In genomic region chr16:24568392-24568791, GRCh38 we compare ENCODE assay signal across 10 cellular contexts. TPM values are rescaled to one million over a fixed set of nuclear protein-coding genes. Genes with fewer than 3 reads are reported as not detected.
DNase-seq lines count a peak whose midpoint lies in the region; TF ChIP-seq lines count a peak whose summit lies in the region.
"Had no signal": no experiment of that assay in that cellular context is flagged by ENCODE, and none has a peak within 500 bp of the region (broad histone marks: within the 10 kb centered on the region; RNA-seq: fewer than 3 reads in every experiment).

No MANE protein-coding gene starts in this region.

- no peak overlapping the region for H2BK12ac ChIP-seq in trophoblast cell (ENCODE audit: low read length)

- no peak overlapping the region for H2AFZ ChIP-seq in neural cell (ENCODE audit: low read depth, low read length)
- H2AFZ ChIP-seq in trophoblast cell (ENCODE audit: insufficient read depth, low read length, poor library complexity), result no peak overlapping the region

- no peaks in the 10 kb centered on the region for H3K9me2 ChIP-seq in neural cell (ENCODE audit: insufficient read depth, low read length)

- H3K27ac ChIP-seq in neural cell (ENCODE audit: low read length) (no peak overlapping the region), trophoblast cell (ENCODE audit: low read depth, low read length) (no peak overlapping the region)
- H3K27ac ChIP-seq: upper lobe of left lung had no signal

- H3K9ac ChIP-seq in neural cell (ENCODE audit: low read length), result no peak overlapping the region
- H3K9ac ChIP-seq in trophoblast cell (ENCODE audit: low read length), result no peak overlapping the region

- H3K14ac ChIP-seq in trophoblast cell (ENCODE audit: low read length), result no peak overlapping the region

- TF ChIP-seq CTCF in cardiac fibroblast (IDR thresholded peaks at IDR 0.05; ENCODE audit: low read depth, low read length), result peak; percentile 21
- TF ChIP-seq CTCF in neural cell (IDR thresholded peaks at IDR 0.05; ENCODE audit: poor library complexity, severe bottlenecking), result peak; percentile 66

- H4K12ac ChIP-seq in trophoblast cell (ENCODE audit: low read depth, low read length), result no peak overlapping the region

- H3K23ac ChIP-seq in trophoblast cell (ENCODE audit: low read length), result no peak overlapping the region

- no peak overlapping the region for H2AK5ac ChIP-seq in trophoblast cell (ENCODE audit: low read length)

- H3K27me3 ChIP-seq in neural cell (ENCODE audit: insufficient read depth, low read depth, low read length), result no peaks in the 10 kb centered on the region
- no peaks in the 10 kb centered on the region for H3K27me3 ChIP-seq in trophoblast cell (ENCODE audit: insufficient read depth, low read length)
- H3K27me3 ChIP-seq: upper lobe of left lung had no signal

- no peak overlapping the region for H4K8ac ChIP-seq in trophoblast cell (ENCODE audit: low read depth, low read length)

- no peak overlapping the region for H3K4me2 ChIP-seq in neural cell (ENCODE audit: low read length)
- H3K4me2 ChIP-seq in trophoblast cell (ENCODE audit: low read length), result no peak overlapping the region

- H3K79me2 ChIP-seq in neural cell (replicated peaks; ENCODE audit: insufficient read depth, low read length) (no peaks in the 10 kb centered on the region), trophoblast cell (ENCODE audit: control insufficient read depth, insufficient read depth, low read length, poor library complexity) (no peaks in the 10 kb centered on the region)

- no peak overlapping the region for H4K91ac ChIP-seq in trophoblast cell (ENCODE audit: low read depth, low read length)

- H3K4me1 ChIP-seq in trophoblast cell (ENCODE audit: control insufficient read depth in 1 of 2, insufficient read depth in 2 of 2, low read length in 2 of 2), result no peaks in the 10 kb centered on the region
- H3K4me1 ChIP-seq: upper lobe of left lung had no signal

- no peaks in the 10 kb centered on the region for H3K79me1 ChIP-seq in trophoblast cell (ENCODE audit: low read length)

- H2BK120ac ChIP-seq in trophoblast cell (ENCODE audit: insufficient read depth, low read length, poor library complexity), result no peak overlapping the region

- H3K36me3 ChIP-seq in neural cell (ENCODE audit: insufficient read depth, low read length) (peaks cover 26% of the 10 kb centered on the region), trophoblast cell (ENCODE audit: control insufficient read depth in 1 of 2, insufficient read depth in 2 of 2, low read length in 2 of 2) (peaks cover 20 to 39% of the 10 kb centered on the region in 2 experiments)

- no peaks in the 10 kb centered on the region for H4K20me1 ChIP-seq in neural cell (ENCODE audit: insufficient read depth)

- no peak overlapping the region for H3K4ac ChIP-seq in trophoblast cell (ENCODE audit: low read depth, low read length)

- H3K9me3 ChIP-seq in neural cell (ENCODE audit: low read length), result no peaks in the 10 kb centered on the region
- H3K9me3 ChIP-seq in trophoblast cell (ENCODE audit: insufficient read depth, low read depth, low read length), result no peaks in the 10 kb centered on the region
- H3K9me3 ChIP-seq: upper lobe of left lung had no signal

- no peak overlapping the region for H3K18ac ChIP-seq in trophoblast cell (ENCODE audit: low read length)

- peak; percentile 26 for DNase-seq in DMS53 (lab: John Stamatoyannopoulos, UW)
- peak; percentile 23 for DNase-seq in NAMALWA (ENCODE audit: low spot score)
- DNase-seq in cardiac fibroblast (ENCODE audit: low read depth in 2 of 2), result peak; percentile 41 to 56
- no peak for DNase-seq in anterior cingulate cortex (lab: John Stamatoyannopoulos, UW)
- no peak for DNase-seq in trophoblast cell
- no peak for DNase-seq in activated CD4-positive, alpha-beta T cell treated with anti-CD3 and anti-CD28 coated beads for 1 hour
- no peak for DNase-seq in activated effector memory CD4-positive, alpha-beta T cell treated with Interleukin-2 at 50 U/mL for 16 hours
- DNase-seq: activated CD4-positive, alpha-beta T cell treated with anti-CD3 and anti-CD28 coated beads, Interleukin-2, amount 10 ng/mL, durations not matched to agents 7 days and 5 days; upper lobe of left lung had no signal

- TF ChIP-seq EP300 in neural cell (conservative IDR thresholded peaks at IDR 0.05; ENCODE audit: poor library complexity, severe bottlenecking), result no peak

- H2BK5ac ChIP-seq in trophoblast cell (ENCODE audit: low read depth, low read length, poor library complexity), result no peak overlapping the region

- WGBS in trophoblast cell (ENCODE audit: extremely low coverage, insufficient coverage, insufficient read length), result no CpG with 5 or more reads among the region's 4 CpGs

- TF ChIP-seq RAD21 in neural cell (conservative IDR thresholded peaks at IDR 0.05), result peak; percentile 72

- H3K4me3 ChIP-seq in cardiac fibroblast (replicated peaks in 1 of 2; ENCODE audit: low read depth in 2 of 2, low read length in 2 of 2), result no peak overlapping the region
- no peak overlapping the region for H3K4me3 ChIP-seq in neural cell (ENCODE audit: low read length)
- H3K4me3 ChIP-seq in trophoblast cell (ENCODE audit: low read depth, low read length), result no peak overlapping the region
- H3K4me3 ChIP-seq: upper lobe of left lung had no signal

- H3F3A ChIP-seq in neural cell (ENCODE audit: insufficient read depth, low read length, poor library complexity, severe bottlenecking), result no peaks in the 10 kb centered on the region

TF ChIP-seq in neural cell, 6 proteins besides CTCF, POLR2A, EP300 and RAD21:
- TF ChIP-seq SMC3 (conservative IDR thresholded peaks at IDR 0.05; ENCODE audit: poor library complexity) (peak; percentile 69), TAF1 (IDR thresholded peaks at IDR 0.05; ENCODE audit: low read depth) (no peak), POLR2AphosphoS5 (IDR thresholded peaks at IDR 0.05) (no peak), MXI1 (conservative IDR thresholded peaks at IDR 0.05; ENCODE audit: poor library complexity, severe bottlenecking) (no peak), EZH2 (IDR thresholded peaks at IDR 0.05; ENCODE audit: borderline replicate concordance, insufficient read depth, low read length, poor library complexity, severe bottlenecking) (no peak)
- TF ChIP-seq, protein P1, sequence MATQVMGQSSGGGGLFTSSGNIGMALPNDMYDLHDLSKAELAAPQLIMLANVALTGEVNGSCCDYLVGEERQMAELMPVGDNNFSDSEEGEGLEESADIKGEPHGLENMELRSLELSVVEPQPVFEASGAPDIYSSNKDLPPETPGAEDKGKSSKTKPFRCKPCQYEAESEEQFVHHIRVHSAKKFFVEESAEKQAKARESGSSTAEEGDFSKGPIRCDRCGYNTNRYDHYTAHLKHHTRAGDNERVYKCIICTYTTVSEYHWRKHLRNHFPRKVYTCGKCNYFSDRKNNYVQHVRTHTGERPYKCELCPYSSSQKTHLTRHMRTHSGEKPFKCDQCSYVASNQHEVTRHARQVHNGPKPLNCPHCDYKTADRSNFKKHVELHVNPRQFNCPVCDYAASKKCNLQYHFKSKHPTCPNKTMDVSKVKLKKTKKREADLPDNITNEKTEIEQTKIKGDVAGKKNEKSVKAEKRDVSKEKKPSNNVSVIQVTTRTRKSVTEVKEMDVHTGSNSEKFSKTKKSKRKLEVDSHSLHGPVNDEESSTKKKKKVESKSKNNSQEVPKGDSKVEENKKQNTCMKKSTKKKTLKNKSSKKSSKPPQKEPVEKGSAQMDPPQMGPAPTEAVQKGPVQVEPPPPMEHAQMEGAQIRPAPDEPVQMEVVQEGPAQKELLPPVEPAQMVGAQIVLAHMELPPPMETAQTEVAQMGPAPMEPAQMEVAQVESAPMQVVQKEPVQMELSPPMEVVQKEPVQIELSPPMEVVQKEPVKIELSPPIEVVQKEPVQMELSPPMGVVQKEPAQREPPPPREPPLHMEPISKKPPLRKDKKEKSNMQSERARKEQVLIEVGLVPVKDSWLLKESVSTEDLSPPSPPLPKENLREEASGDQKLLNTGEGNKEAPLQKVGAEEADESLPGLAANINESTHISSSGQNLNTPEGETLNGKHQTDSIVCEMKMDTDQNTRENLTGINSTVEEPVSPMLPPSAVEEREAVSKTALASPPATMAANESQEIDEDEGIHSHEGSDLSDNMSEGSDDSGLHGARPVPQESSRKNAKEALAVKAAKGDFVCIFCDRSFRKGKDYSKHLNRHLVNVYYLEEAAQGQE (IDR thresholded peaks at IDR 0.05; ENCODE audit: borderline replicate concordance), result no peak

RNA-seq across cellular contexts. Expression of gene RBBP6, which starts 29.0 kb away (rescaled TPM):
- 75.5 and 95.4 TPM in 2 replicates for polyA plus RNA-seq in neural cell
- polyA minus RNA-seq in neural cell, result 76.7 and 103 TPM in 2 replicates
- polyA plus RNA-seq in trophoblast cell (2013), result 92.6 and 98.2 TPM in 2 replicates

Comparison
In these comparisons a context has a peak if more than half of its experiments do, and no peak if none do; other contexts are left out.
1. DNase-seq: peak in DMS53 (single experiment), NAMALWA (single experiment) and cardiac fibroblast (2 of 2); none in anterior cingulate cortex (0 of 58), trophoblast cell (0 of 2), activated CD4-positive, alpha-beta T cell treated with anti-CD3 and anti-CD28 coated beads for 1 hour (single experiment) and activated effector memory CD4-positive, alpha-beta T cell treated with Interleukin-2 at 50 U/mL for 16 hours (single experiment).